In genomic region chr12:53063708-53064612, GRCh38 we compare ENCODE assay signal across 12 cellular contexts. TPM values are rescaled to one million over a fixed set of nuclear protein-coding genes. Genes with fewer than 3 reads are reported as not detected.
DNase-seq lines count a peak whose midpoint lies in the region; ATAC-seq and TF ChIP-seq lines count a peak whose summit lies in the region.
"Had no signal": no experiment of that assay in that cellular context is flagged by ENCODE, and none has a peak within 500 bp of the region (broad histone marks: within the 10 kb centered on the region; RNA-seq: fewer than 3 reads in every experiment).

No MANE protein-coding gene starts in this region.

- DNase-seq in SHP77 (lab: John Stamatoyannopoulos, UW) (peak; percentile 12 to 36), SHP77 treated with DMSO at 0.1 percent for 48 hours (lab: John Stamatoyannopoulos, UW) (no peak), choroid plexus epithelial cell (ENCODE audit: low read depth) (peak; percentile 93), lung (ENCODE audit: low spot score) (peak; percentile 29), type B pancreatic cell (ENCODE audit: extremely low spot score, unreplicated experiment) (no peak)
- DNase-seq in stimulated activated naive CD8-positive, alpha-beta T cell treated with anti-CD3 and anti-CD28 coated beads, Interleukin-15, amount 100 ng/mL, for 72 hours: no peak
- DNase-seq: activated naive CD4-positive, alpha-beta T cell treated with anti-CD3 and anti-CD28 coated beads, Interleukin-2, amount 50 U/mL, for 16 hours; AML-193; MM.1S had no signal

- ATAC-seq in lung (ENCODE audit: insufficient read depth, low FRiP score) (no peak), GM21381 (IDR thresholded peaks at IDR 0.05; ENCODE audit: unreplicated experiment) (no peak), HG02623 (IDR thresholded peaks at IDR 0.05; ENCODE audit: unreplicated experiment) (no peak)
- ATAC-seq in stimulated activated naive CD8-positive, alpha-beta T cell treated with anti-CD3 and anti-CD28 coated beads, Interleukin-15, amount 100 ng/mL, for 72 hours: no peak

- no peaks in the 10 kb centered on the region for H3K27me3 ChIP-seq in lung (ENCODE audit: control insufficient read depth, insufficient read depth)

- WGBS in lung, 2 donors: 68 to 82% methylated on average over 13 of the region's 13 CpGs

- H3K36me3 Mint-ChIP-seq in type B pancreatic cell: peaks cover 3% of the 10 kb centered on the region

- H3K9me3 ChIP-seq in lung (ENCODE audit: control insufficient read depth in 2 of 2, insufficient read depth in 1 of 2, low read length in 1 of 2): no peaks in the 10 kb centered on the region

- no peaks in the 10 kb centered on the region for H3K27me3 Mint-ChIP-seq in type B pancreatic cell
- H3K27me3 Mint-ChIP-seq in stimulated activated naive CD8-positive, alpha-beta T cell treated with anti-CD3 and anti-CD28 coated beads, Interleukin-15, amount 100 ng/mL, for 72 hours: no peaks in the 10 kb centered on the region

- no peak for TF ChIP-seq CTCF in choroid plexus epithelial cell (conservative IDR thresholded peaks at IDR 0.05; ENCODE audit: low read depth, low read length)
- no peak for TF ChIP-seq CTCF in lung (IDR thresholded peaks at IDR 0.05; ENCODE audit: control extremely low read depth, extremely low read depth)
- no peak for TF ChIP-seq CTCF in type B pancreatic cell (conservative IDR thresholded peaks at IDR 0.05)

- peak overlapping the region; percentile 56 for H3K27ac Mint-ChIP-seq in type B pancreatic cell
- no peak overlapping the region for H3K27ac Mint-ChIP-seq in stimulated activated naive CD8-positive, alpha-beta T cell treated with anti-CD3 and anti-CD28 coated beads, Interleukin-15, amount 100 ng/mL, for 72 hours

- H3K36me3 ChIP-seq in lung (ENCODE audit: control insufficient read depth in 2 of 2, insufficient read depth in 2 of 2, low read length in 2 of 2): peaks cover 0 to 73% of the 10 kb centered on the region in 2 donors

- H3K27ac ChIP-seq in lung (ENCODE audit: low read depth in 1 of 2, low read length in 1 of 2): peak overlapping the region; percentile 2 to 23

- no peak overlapping the region for H3K4me3 ChIP-seq in choroid plexus epithelial cell (ENCODE audit: low read depth, low read length)
- no peak overlapping the region for H3K4me3 ChIP-seq in lung
- H3K4me3 ChIP-seq: smooth muscle cell had no signal

- H3K4me1 Mint-ChIP-seq in type B pancreatic cell (ENCODE audit: unreplicated experiment): peaks cover 23% of the 10 kb centered on the region
- H3K4me1 Mint-ChIP-seq in stimulated activated naive CD8-positive, alpha-beta T cell treated with anti-CD3 and anti-CD28 coated beads, Interleukin-15, amount 100 ng/mL, for 72 hours: peaks cover 21% of the 10 kb centered on the region

- H3K9me3 Mint-ChIP-seq in type B pancreatic cell: no peaks in the 10 kb centered on the region
- no peaks in the 10 kb centered on the region for H3K9me3 Mint-ChIP-seq in stimulated activated naive CD8-positive, alpha-beta T cell treated with anti-CD3 and anti-CD28 coated beads, Interleukin-15, amount 100 ng/mL, for 72 hours

- H3K4me3 Mint-ChIP-seq in type B pancreatic cell: no peak overlapping the region
- H3K4me3 Mint-ChIP-seq in stimulated activated naive CD8-positive, alpha-beta T cell treated with anti-CD3 and anti-CD28 coated beads, Interleukin-15, amount 100 ng/mL, for 72 hours: no peak overlapping the region

- H3K4me1 ChIP-seq in lung (ENCODE audit: control insufficient read depth in 2 of 2, insufficient read depth in 2 of 2, low read length in 2 of 2): peaks cover 0 to 11% of the 10 kb centered on the region in 2 donors

RNA-seq across cellular contexts. Expression of gene TNS2, which starts 14.1 kb away (rescaled TPM):
- total RNA-seq in lung: 100 to 1,000 TPM in 1 of 2 donors, 10 to 100 TPM in 1; 56.7 to 182 TPM
- polyA plus RNA-seq in lung: 100 to 1,000 TPM in 1 of 2 donors, 10 to 100 TPM in 1; 72.8 to 138 TPM
- 3.5 and 21.8 TPM in 2 replicates for total RNA-seq in type B pancreatic cell (ENCODE audit: low replicate concordance)

RNA-seq across cellular contexts. Expression of gene SPRYD3, which starts 15.2 kb away (rescaled TPM):
- total RNA-seq in lung (10 to 100 TPM; 17.1 to 60.2 TPM), type B pancreatic cell (ENCODE audit: low replicate concordance) (22.1 and 43.0 TPM in 2 replicates)
- 10 to 100 TPM; 24.4 to 45.5 TPM for polyA plus RNA-seq in lung

RNA-seq across cellular contexts. Expression of gene IGFBP6, which starts 33.5 kb away (rescaled TPM):
- total RNA-seq in lung (10 to 100 TPM; 16.0 to 42.5 TPM), type B pancreatic cell (ENCODE audit: low replicate concordance) (25.1 and 40.3 TPM in 2 replicates)
- polyA plus RNA-seq in lung: 10 to 100 TPM; 15.9 to 75.0 TPM

RNA-seq across cellular contexts. Expression of gene SOAT2, which starts 39.3 kb away (rescaled TPM):
- total RNA-seq in lung: under 1 TPM in 1 of 2 donors, not detected in 1; 0.21 TPM
- polyA plus RNA-seq in lung: under 1 TPM; 0.06 to 0.10 TPM
- 0.97 and 1.9 TPM in 2 replicates for total RNA-seq in type B pancreatic cell (ENCODE audit: low replicate concordance)
- total RNA-seq: smooth muscle cell had no signal
- polyA plus RNA-seq: smooth muscle cell had no signal

RNA-seq across cellular contexts. Expression of gene EIF4B, which starts 57.7 kb away (rescaled TPM):
- 100 to 1,000 TPM; 301 to 684 TPM for total RNA-seq in lung
- 100 to 1,000 TPM in 1 of 2 donors, 10 to 100 TPM in 1; 81.9 to 139 TPM for polyA plus RNA-seq in lung
- total RNA-seq in type B pancreatic cell (ENCODE audit: low replicate concordance): 450 and 521 TPM in 2 replicates

Comparison
In these comparisons a context has a peak if more than half of its experiments do, and no peak if none do; other contexts are left out.
1. DNase-seq: peak in SHP77 (2 of 2), choroid plexus epithelial cell (single experiment) and lung (single experiment); none in SHP77 treated with DMSO at 0.1 percent for 48 hours (single experiment), type B pancreatic cell (single experiment) and stimulated activated naive CD8-positive, alpha-beta T cell treated with anti-CD3 and anti-CD28 coated beads, Interleukin-15, amount 100 ng/mL, for 72 hours (0 of 2).